In genomic region chr1:43708006-43708412, GRCh38 we compare ENCODE assay signal across 8 cellular contexts. TPM values are rescaled to one million over a fixed set of nuclear protein-coding genes. Genes with fewer than 3 reads are reported as not detected.
DNase-seq lines count a peak whose midpoint lies in the region; ATAC-seq, FAIRE-seq and TF ChIP-seq lines count a peak whose summit lies in the region.

No MANE protein-coding gene starts in this region.

- H4K20me1 ChIP-seq in SK-N-SH (ENCODE audit: insufficient read depth): no peaks in the 10 kb centered on the region
- no peaks in the 10 kb centered on the region for H4K20me1 ChIP-seq in endothelial cell of umbilical vein (replicated peaks; ENCODE audit: control insufficient read depth, extremely low read depth, insufficient read depth, low read length)

- no peak for TF ChIP-seq EP300 in SK-N-SH (IDR thresholded peaks at IDR 0.05; ENCODE audit: borderline replicate concordance in 1 of 2, low read depth in 1 of 2, low read length in 1 of 2)

- no peak for TF ChIP-seq RAD21 in SK-N-SH (IDR thresholded peaks at IDR 0.05; ENCODE audit: low read length)

- H3K79me2 ChIP-seq in SK-N-SH (ENCODE audit: insufficient read depth) (peaks cover 48% of the 10 kb centered on the region), endothelial cell of umbilical vein (ENCODE audit: control insufficient read depth, insufficient read depth, low read length) (peaks cover 28% of the 10 kb centered on the region), parathyroid adenoma (no peaks in the 10 kb centered on the region)

- no peak for TF ChIP-seq POLR2A in endothelial cell of umbilical vein (IDR thresholded peaks at IDR 0.05; ENCODE audit: low read depth, low read length)

- DNase-seq in SK-N-SH: no peak
- DNase-seq in RKO (ENCODE audit: low spot score): peak; percentile 78
- DNase-seq in endothelial cell of umbilical vein (ENCODE audit: low read depth, low spot score): peak; percentile 59
- no peak for DNase-seq in GM10266 (ENCODE audit: extremely low spot score)
- DNase-seq in hepatic stellate cell (ENCODE audit: low spot score): no peak

- no peak for ATAC-seq in SK-N-SH treated with all-trans-retinoic acid at 6 μM for 48 hours
- ATAC-seq in HG03432 (IDR thresholded peaks at IDR 0.05; ENCODE audit: unreplicated experiment): no peak

- BruUV-seq in endothelial cell of umbilical vein (replicated peaks; lab: Mats Ljungman, UMichigan): TSS peak; percentile 46

- peak overlapping the region; percentile 92 for H3K4me2 ChIP-seq in SK-N-SH
- H3K4me2 ChIP-seq in endothelial cell of umbilical vein (ENCODE audit: insufficient read depth, low read length): peak overlapping the region; percentile 92
- H3K4me2 ChIP-seq in parathyroid adenoma (ENCODE audit: low read length): peak overlapping the region; percentile 81

- no peaks in the 10 kb centered on the region for H3K9me2 ChIP-seq in SK-N-SH

- H3K27ac ChIP-seq in SK-N-SH (ENCODE audit: low read depth in 2 of 2, low read length in 1 of 2): peak overlapping the region; percentile 83 to 89
- H3K27ac ChIP-seq in endothelial cell of umbilical vein (ENCODE audit: insufficient read depth, low read depth, low read length): peak overlapping the region; percentile 71
- no peak overlapping the region for H3K27ac ChIP-seq in parathyroid adenoma

- CTCF ChIA-PET in SK-N-SH (lab: Yijun Ruan, JAX): interaction anchor here (0.9 to 1.1 kb wide), 2 partner anchors 178 to 227 kb away, joined by 3 read pairs; no protein-coding TSS in a partner anchor
- CTCF ChIA-PET in endothelial cell of umbilical vein (lab: Charles Lee): interaction anchor here (0.9 to 1.1 kb wide), 2 partner anchors 55 to 227 kb away, joined by 3 to 4 read pairs; no protein-coding TSS in a partner anchor

- no peak for FAIRE-seq in endothelial cell of umbilical vein (lab: Jason Lieb, UNC)

- peaks cover 18 to 27% of the 10 kb centered on the region in 2 experiments for H3K36me3 ChIP-seq in SK-N-SH (replicated peaks in 1 of 2; ENCODE audit: control insufficient read depth in 1 of 2, insufficient read depth in 2 of 2, low read length in 1 of 2)
- H3K36me3 ChIP-seq in endothelial cell of umbilical vein (ENCODE audit: control insufficient read depth in 2 of 2, extremely low read depth in 1 of 2, insufficient read depth in 2 of 2, low read length in 2 of 2): peaks cover 6 to 15% of the 10 kb centered on the region in 2 experiments
- H3K36me3 ChIP-seq in parathyroid adenoma (ENCODE audit: control insufficient read depth, insufficient read depth, low read length): no peaks in the 10 kb centered on the region

- no peak overlapping the region; the same call in 1 of the 2 replicates for H2AFZ ChIP-seq in SK-N-SH (ENCODE audit: low read depth)
- peak overlapping the region; percentile 29 for H2AFZ ChIP-seq in endothelial cell of umbilical vein (ENCODE audit: low read depth, low read length)
- peak overlapping the region; percentile 69 for H2AFZ ChIP-seq in parathyroid adenoma

- peak overlapping the region; percentile 83 to 93 for H3K4me3 ChIP-seq in SK-N-SH (ENCODE audit: low read depth in 2 of 2, low read length in 1 of 2)
- H3K4me3 ChIP-seq in endothelial cell of umbilical vein (replicated peaks in 1 of 3; ENCODE audit: insufficient read depth in 1 of 3, low read depth in 1 of 3, low read length in 3 of 3): peak overlapping the region; percentile 37 to 85 (median 56)
- peak overlapping the region; percentile 64 for H3K4me3 ChIP-seq in parathyroid adenoma (ENCODE audit: low read depth, low read length)

- WGBS in SK-N-SH (ENCODE audit: low lambda C conversion rate): under 1% methylated on average over 13 of the region's 14 CpGs

- dilution Hi-C loops in endothelial cell of umbilical vein (cut with MboI; ENCODE audit: extremely low pct_ligation_motif_present, low sequenced_read_pairs): no loop called here

- POLR2A ChIA-PET in SK-N-SH (lab: Yijun Ruan, JAX): no interaction called here
- POLR2A ChIA-PET in endothelial cell of umbilical vein (lab: Charles Lee): no interaction called here

- peaks cover 41% of the 10 kb centered on the region for H3F3A ChIP-seq in SK-N-SH (replicated peaks; ENCODE audit: insufficient read depth)

- H3K9me3 ChIP-seq in SK-N-SH (no peaks in the 10 kb centered on the region), endothelial cell of umbilical vein (replicated peaks; ENCODE audit: control insufficient read depth, insufficient read depth, low read length) (no peaks in the 10 kb centered on the region), parathyroid adenoma (ENCODE audit: control insufficient read depth, low read length) (no peaks in the 10 kb centered on the region)

- H3K4me1 ChIP-seq in SK-N-SH (ENCODE audit: control insufficient read depth in 1 of 2, insufficient read depth in 2 of 2, low read depth in 1 of 2, low read length in 1 of 2): peaks cover 13 to 24% of the 10 kb centered on the region in 2 experiments
- peaks cover 48% of the 10 kb centered on the region for H3K4me1 ChIP-seq in endothelial cell of umbilical vein (ENCODE audit: control insufficient read depth, extremely low read depth, insufficient read depth, low read length)
- no peaks in the 10 kb centered on the region for H3K4me1 ChIP-seq in parathyroid adenoma

- intact Hi-C loops in endothelial cell of umbilical vein (cut with micrococcal nuclease): loop anchor here (5.0 kb wide), 2 partner anchors 181 to 339 kb away; no protein-coding TSS in a partner anchor

- TF ChIP-seq CTCF in SK-N-SH (IDR thresholded peaks at IDR 0.05) (no peak), endothelial cell of umbilical vein (IDR thresholded peaks at IDR 0.05; ENCODE audit: extremely low read depth in 1 of 2, insufficient read depth in 1 of 2, low read depth in 1 of 2, low read length in 2 of 2) (no peak), parathyroid adenoma (IDR thresholded peaks at IDR 0.05) (no peak), GM10266 (IDR thresholded peaks at IDR 0.05; ENCODE audit: control insufficient read depth, insufficient read depth, low read depth, missing control alignments) (no peak)

- peak overlapping the region; percentile 92 for H3K9ac ChIP-seq in SK-N-SH
- peak overlapping the region; percentile 89 for H3K9ac ChIP-seq in endothelial cell of umbilical vein (replicated peaks; ENCODE audit: extremely low read depth, insufficient read depth, low read length)
- no peak overlapping the region for H3K9ac ChIP-seq in parathyroid adenoma

- no peaks in the 10 kb centered on the region for H3K9me1 ChIP-seq in endothelial cell of umbilical vein (replicated peaks; ENCODE audit: control insufficient read depth, extremely low read depth, insufficient read depth, low read length)

- H3K27me3 ChIP-seq in SK-N-SH (ENCODE audit: insufficient read depth) (no peaks in the 10 kb centered on the region), endothelial cell of umbilical vein (ENCODE audit: control insufficient read depth in 2 of 2, insufficient read depth in 2 of 2, low read length in 2 of 2) (no peaks in the 10 kb centered on the region), parathyroid adenoma (ENCODE audit: control insufficient read depth, insufficient read depth, low read length) (no peaks in the 10 kb centered on the region)

TF ChIP-seq in SK-N-SH, 30 proteins besides CTCF, POLR2A, EP300 and RAD21 (continues in another document):
- TF ChIP-seq GATA2 (CRISPR knock-in tag; IDR thresholded peaks at IDR 0.05): no peak
- TF ChIP-seq CHD2 (IDR thresholded peaks at IDR 0.05; ENCODE audit: low read length, partially characterized antibody): no peak
- 0 out of 2 replicates have a peak, but pooled peaks have one; percentile 1 for TF ChIP-seq SMC3 (IDR thresholded peaks at IDR 0.05; ENCODE audit: low read depth, low read length)
- no peak for TF ChIP-seq FOXJ3 (CRISPR knock-in tag; IDR thresholded peaks at IDR 0.05)
- TF ChIP-seq MEF2A (IDR thresholded peaks at IDR 0.05; ENCODE audit: borderline replicate concordance, low read depth): no peak

TF ChIP-seq in SK-N-SH treated with all-trans-retinoic acid at 6 μM for 48 hours, 23 proteins besides CTCF, POLR2A, EP300 and RAD21 (continues in another document):
- TF ChIP-seq ZNF8 (CRISPR knock-in tag; IDR thresholded peaks at IDR 0.05): no peak
- no peak for TF ChIP-seq ZFP30 (CRISPR knock-in tag; IDR thresholded peaks at IDR 0.05)
- no peak for TF ChIP-seq TOX (CRISPR knock-in tag; IDR thresholded peaks at IDR 0.05; ENCODE audit: borderline replicate concordance)
- TF ChIP-seq SNAI2 (CRISPR knock-in tag; IDR thresholded peaks at IDR 0.05): no peak
- TF ChIP-seq OSR1 (CRISPR knock-in tag; IDR thresholded peaks at IDR 0.05): no peak

TF ChIP-seq in endothelial cell of umbilical vein, 7 proteins besides CTCF, POLR2A, EP300 and RAD21 (continues in another document):
- TF ChIP-seq MYC (IDR thresholded peaks at IDR 0.05; ENCODE audit: low read depth, low read length) (no peak), POLR2AphosphoS5 (IDR thresholded peaks at IDR 0.05; ENCODE audit: insufficient read depth, low read depth, low read length) (no peak), GATA2 (IDR thresholded peaks at IDR 0.05; ENCODE audit: insufficient read depth, insufficient read length, low read depth, low read length) (no peak), EZH2 (IDR thresholded peaks at IDR 0.05; ENCODE audit: borderline replicate concordance, low read depth, low read length, severe bottlenecking) (no peak)

RNA-seq across cellular contexts. Expression of gene ST3GAL3, which starts 0.7 kb away (rescaled TPM):
- polyA plus RNA-seq in SK-N-SH (2012; rRNA removed) (15.3 and 20.6 TPM in 2 replicates), endothelial cell of umbilical vein (14.3 TPM in 2 replicates)
- 12.3 and 17.6 TPM in 2 replicates for polyA plus RNA-seq in SK-N-SH (2012; cell fraction: cytosol; rRNA removed)
- polyA plus RNA-seq in SK-N-SH (2012; cell fraction: nucleus; rRNA removed): 38.8 and 48.1 TPM in 2 replicates
- total RNA-seq in endothelial cell of umbilical vein: 27.9 and 35.8 TPM in 2 replicates
- polyA plus RNA-seq in endothelial cell of umbilical vein (2011; cell fraction: cytosol; rRNA removed): 15.9 and 17.4 TPM in 2 replicates
- polyA plus RNA-seq in endothelial cell of umbilical vein (2011; cell fraction: nucleus; rRNA removed): 33.3 and 34.6 TPM in 2 replicates
- 13.7 and 14.9 TPM in 2 replicates for polyA plus RNA-seq in endothelial cell of umbilical vein (2012)
- 28.5 and 34.0 TPM in 2 replicates for polyA minus RNA-seq in endothelial cell of umbilical vein
- polyA minus RNA-seq in endothelial cell of umbilical vein (2011; cell fraction: cytosol; rRNA and poly(A)+ RNA removed): 6.5 TPM
- 33.9 and 46.2 TPM in 2 replicates for polyA minus RNA-seq in endothelial cell of umbilical vein (2011; cell fraction: nucleus; rRNA and poly(A)+ RNA removed)

RNA-seq across cellular contexts. Expression of gene KDM4A, which starts 58.1 kb away (rescaled TPM):
- polyA plus RNA-seq in SK-N-SH (2012; rRNA removed) (21.4 and 27.7 TPM in 2 replicates), endothelial cell of umbilical vein (16.3 and 21.0 TPM in 2 replicates)
- 22.2 and 23.4 TPM in 2 replicates for polyA plus RNA-seq in SK-N-SH (2012; cell fraction: cytosol; rRNA removed)
- 23.2 and 33.8 TPM in 2 replicates for polyA plus RNA-seq in SK-N-SH (2012; cell fraction: nucleus; rRNA removed)
- total RNA-seq in endothelial cell of umbilical vein: 46.9 and 53.3 TPM in 2 replicates
- polyA plus RNA-seq in endothelial cell of umbilical vein (2011; cell fraction: cytosol; rRNA removed): 24.3 and 25.1 TPM in 2 replicates
- polyA plus RNA-seq in endothelial cell of umbilical vein (2011; cell fraction: nucleus; rRNA removed): 47.2 and 53.0 TPM in 2 replicates
- 27.7 and 34.9 TPM in 2 replicates for polyA plus RNA-seq in endothelial cell of umbilical vein (2012)
- 47.6 and 66.5 TPM in 2 replicates for polyA minus RNA-seq in endothelial cell of umbilical vein
- polyA minus RNA-seq in endothelial cell of umbilical vein (2011; cell fraction: cytosol; rRNA and poly(A)+ RNA removed): 16.7 TPM
- 50.6 and 58.1 TPM in 2 replicates for polyA minus RNA-seq in endothelial cell of umbilical vein (2011; cell fraction: nucleus; rRNA and poly(A)+ RNA removed)

Comparison
In these comparisons a context has a peak if more than half of its experiments do, and no peak if none do; other contexts are left out.
1. DNase-seq: peak in RKO (single experiment) and endothelial cell of umbilical vein (single experiment); none in SK-N-SH (single experiment), GM10266 (single experiment) and hepatic stellate cell (single experiment).
2. Peak in every context shown above with its lines, with median percentiles within 50 percentile points of each other: H3K4me2 ChIP-seq and H3K4me3 ChIP-seq.